In genomic region chr18:63090334-63090733, GRCh38 we compare ENCODE assay signal across 29 cellular contexts.
DNase-seq lines count a peak whose midpoint lies in the region; ATAC-seq and TF ChIP-seq lines count a peak whose summit lies in the region.
"Had no signal": no experiment of that assay in that cellular context is flagged by ENCODE, and none has a peak within 500 bp of the region (broad histone marks: within the 10 kb centered on the region; RNA-seq: fewer than 3 reads in every experiment).

No MANE protein-coding gene starts in this region.

- peaks cover 6% of the 10 kb centered on the region for H3K27me3 Mint-ChIP-seq in nephron progenitor cell (ENCODE audit: low read depth, poor library complexity)
- H3K27me3 Mint-ChIP-seq: activated naive CD8-positive, alpha-beta T cell had no signal

- intact Hi-C loops in upper lobe of right lung (cut with DNase I): no loop called here

- H3K27ac Mint-ChIP-seq in nephron progenitor cell: peak overlapping the region; percentile 87
- H3K27ac Mint-ChIP-seq: activated CD4-positive, alpha-beta memory T cell treated with anti-CD3 and anti-CD28 coated beads for 36 hours; activated naive CD8-positive, alpha-beta T cell; activated T-helper 2 cell treated with anti-CD3 and anti-CD28 coated beads, Interferon-gamma antibody, Interleukin-2, Interleukin-4, amounts not matched to agents 10 μg/mL and 5 μg/mL and 100 μg/mL, durations not matched to agents 14 hours and 24 hours and 36 hours; B cell; effector memory CD8-positive, alpha-beta T cell; HFFc6; stimulated activated naive CD8-positive, alpha-beta T cell treated with anti-CD3 and anti-CD28 coated beads, Interleukin-15, Interleukin-2, amounts not matched to agents 100 ng/mL and 50 ng/mL, for 24 hours; T-helper 17 cell had no signal

- TF ChIP-seq CTCF in coronary artery (IDR thresholded peaks at IDR 0.05) (no peak), nephron progenitor cell (IDR thresholded peaks at IDR 0.05) (no peak), upper lobe of right lung (IDR thresholded peaks at IDR 0.05) (no peak)

- H3K27ac ChIP-seq in coronary artery (no peak overlapping the region), upper lobe of right lung (no peak overlapping the region)
- H3K27ac ChIP-seq: left lung, prostate gland, SK-N-MC had no signal

- peaks cover 27% of the 10 kb centered on the region for H3K4me1 Mint-ChIP-seq in nephron progenitor cell
- H3K4me1 Mint-ChIP-seq: B cell had no signal

- no peaks in the 10 kb centered on the region for H3K9me3 ChIP-seq in upper lobe of right lung
- H3K9me3 ChIP-seq: left lung, prostate gland had no signal

- H3K36me3 ChIP-seq in upper lobe of right lung: no peaks in the 10 kb centered on the region
- H3K36me3 ChIP-seq: left lung, prostate gland had no signal

- H3K27me3 ChIP-seq in upper lobe of right lung: no peaks in the 10 kb centered on the region
- H3K27me3 ChIP-seq: left lung had no signal

- DNase-seq in CD1c-positive myeloid dendritic cell (ENCODE audit: extremely low spot score) (peak; percentile 26), NOMO-1 (lab: John Stamatoyannopoulos, UW; ENCODE audit: unreplicated experiment in 2 of 2) (peak; percentile 29 to 36), coronary artery (ENCODE audit: low spot score) (peak; percentile 35), nephron progenitor cell (no peak), DMS114 treated with DMSO at 0.1 percent for 48 hours (lab: John Stamatoyannopoulos, UW; ENCODE audit: unreplicated experiment) (no peak), upper lobe of right lung (no peak), NCI-H1694 treated with DMSO at 0.1 percent for 48 hours (lab: John Stamatoyannopoulos, UW) (no peak)
- no peak for DNase-seq in stimulated activated CD8-positive, alpha-beta memory T cell treated with anti-CD3 and anti-CD28 coated beads, Interleukin-4, amount 100 ng/mL, for 48 hours
- DNase-seq: activated CD4-positive, alpha-beta memory T cell treated with anti-CD3 and anti-CD28 coated beads for 36 hours; activated CD4-positive, CD25-positive, alpha-beta regulatory T cell treated with anti-CD3 and anti-CD28 coated beads, Interleukin-2, amount 50 U/mL, for 72 hours; aorta; COR-L47; cortex of kidney; DMS79 treated with DMSO at 0.1 percent for 48 hours; effector memory CD8-positive, alpha-beta T cell; HFFc6; left lung; mesendoderm; NCI-H1092 treated with DMSO at 0.1 percent for 48 hours; NCI-H187 treated with DMSO at 0.1 percent for 48 hours; NCI-H69; T-helper 17 cell had no signal

- no peak overlapping the region for H3K4me3 Mint-ChIP-seq in nephron progenitor cell
- H3K4me3 Mint-ChIP-seq: activated CD4-positive, alpha-beta memory T cell treated with anti-CD3 and anti-CD28 coated beads for 36 hours; activated naive CD8-positive, alpha-beta T cell; B cell; effector memory CD8-positive, alpha-beta T cell; HFFc6; stimulated activated naive CD8-positive, alpha-beta T cell treated with anti-CD3 and anti-CD28 coated beads, Interleukin-15, Interleukin-2, amounts not matched to agents 100 ng/mL and 50 ng/mL, for 24 hours; T-helper 17 cell had no signal

- no peak overlapping the region for H3K4me3 ChIP-seq in coronary artery
- H3K4me3 ChIP-seq in upper lobe of right lung: no peak overlapping the region
- H3K4me3 ChIP-seq: left lung, prostate gland, SK-N-MC had no signal

- H3K9me3 Mint-ChIP-seq in nephron progenitor cell: peaks cover 11% of the 10 kb centered on the region
- H3K9me3 Mint-ChIP-seq: activated CD4-positive, alpha-beta memory T cell treated with anti-CD3 and anti-CD28 coated beads for 36 hours; activated T-helper 2 cell treated with anti-CD3 and anti-CD28 coated beads, Interferon-gamma antibody, Interleukin-2, Interleukin-4, amounts not matched to agents 10 μg/mL and 5 μg/mL and 100 μg/mL, durations not matched to agents 14 hours and 24 hours and 36 hours; effector memory CD8-positive, alpha-beta T cell; HFFc6; stimulated activated naive CD8-positive, alpha-beta T cell treated with anti-CD3 and anti-CD28 coated beads, Interleukin-15, Interleukin-2, amounts not matched to agents 100 ng/mL and 50 ng/mL, for 24 hours had no signal

- ATAC-seq in upper lobe of right lung: no peak
- ATAC-seq: effector memory CD8-positive, alpha-beta T cell; HepG2; left lung; T-helper 17 cell had no signal

- H3K4me1 ChIP-seq in upper lobe of right lung: no peaks in the 10 kb centered on the region
- H3K4me1 ChIP-seq: left lung, prostate gland had no signal

- peaks cover 11% of the 10 kb centered on the region for H3K36me3 Mint-ChIP-seq in nephron progenitor cell (ENCODE audit: low read depth)
- H3K36me3 Mint-ChIP-seq: activated CD4-positive, alpha-beta memory T cell treated with anti-CD3 and anti-CD28 coated beads for 36 hours; activated naive CD8-positive, alpha-beta T cell had no signal

Comparison
In these comparisons a context has a peak if more than half of its experiments do, and no peak if none do; other contexts are left out.
1. DNase-seq: peak in CD1c-positive myeloid dendritic cell (single experiment), NOMO-1 (2 of 2) and coronary artery (single experiment); none in nephron progenitor cell (single experiment), DMS114 treated with DMSO at 0.1 percent for 48 hours (single experiment), upper lobe of right lung (single experiment), stimulated activated CD8-positive, alpha-beta memory T cell treated with anti-CD3 and anti-CD28 coated beads, Interleukin-4, amount 100 ng/mL, for 48 hours (single experiment) and NCI-H1694 treated with DMSO at 0.1 percent for 48 hours (single experiment).